27 cellular contexts compared by ENCODE assay signal in genomic region chr2:23654756-23655155, GRCh38.
"Had no signal": no experiment of that assay in that cellular context is flagged by ENCODE, and none has a peak within 500 bp of the region (broad histone marks: within the 10 kb centered on the region; RNA-seq: fewer than 3 reads in every experiment).

No MANE protein-coding gene starts in this region.

- FAIRE-seq: frontal cortex, pancreas, small intestine had no signal

- H3K27ac Mint-ChIP-seq: immature natural killer cell; memory B cell; mesothelial cell of epicardium; natural killer cell treated with Interleukin-12 subunit alpha and Interleukin-12 subunit beta and Interleukin-15 and Interleukin-18, amount 100 ng/mL, for 72 hours; stimulated activated effector memory CD8-positive, alpha-beta T cell treated with anti-CD3 and anti-CD28 coated beads, Interleukin-12 subunit alpha, Interleukin-12 subunit beta, amount 100 ng/mL, for 72 hours had no signal

- H3K4me3 Mint-ChIP-seq: immature natural killer cell; memory B cell; mesothelial cell of epicardium; naive B cell; natural killer cell treated with Interleukin-12 subunit alpha and Interleukin-12 subunit beta and Interleukin-15 and Interleukin-18, amount 100 ng/mL, for 72 hours; neural crest cell; stimulated activated effector memory CD8-positive, alpha-beta T cell treated with anti-CD3 and anti-CD28 coated beads, Interleukin-12 subunit alpha, Interleukin-12 subunit beta, amount 100 ng/mL, for 72 hours had no signal

- ATAC-seq: left ventricle myocardium superior; lower lobe of right lung; mucosa of descending colon; natural killer cell treated with Interleukin-12 subunit alpha and Interleukin-12 subunit beta and Interleukin-15 and Interleukin-18, amount 100 ng/mL, for 72 hours; pancreas; right lobe of liver; stimulated activated effector memory CD8-positive, alpha-beta T cell treated with anti-CD3 and anti-CD28 coated beads, Interleukin-12 subunit alpha, Interleukin-12 subunit beta, amount 100 ng/mL, for 72 hours had no signal

- H3K4me3 ChIP-seq: esophagus squamous epithelium, lower lobe of right lung, mucosa of descending colon, pancreas, right lobe of liver, stomach, thyroid gland, vagina had no signal

- H3K36me3 Mint-ChIP-seq: immature natural killer cell; naive B cell; natural killer cell treated with Interleukin-12 subunit alpha and Interleukin-12 subunit beta and Interleukin-15 and Interleukin-18, amount 100 ng/mL, for 72 hours; stimulated activated effector memory CD8-positive, alpha-beta T cell treated with anti-CD3 and anti-CD28 coated beads, Interleukin-12 subunit alpha, Interleukin-12 subunit beta, amount 100 ng/mL, for 72 hours had no signal

- H3K4me1 ChIP-seq: lower lobe of right lung, pancreas, right lobe of liver, stomach, vagina had no signal

- H3K9me3 Mint-ChIP-seq: immature natural killer cell; memory B cell; mesothelial cell of epicardium; naive B cell; natural killer cell treated with Interleukin-12 subunit alpha and Interleukin-12 subunit beta and Interleukin-15 and Interleukin-18, amount 100 ng/mL, for 72 hours; neural crest cell; stimulated activated effector memory CD8-positive, alpha-beta T cell treated with anti-CD3 and anti-CD28 coated beads, Interleukin-12 subunit alpha, Interleukin-12 subunit beta, amount 100 ng/mL, for 72 hours had no signal

- H3K27me3 ChIP-seq: esophagus squamous epithelium, pancreas, right lobe of liver, stomach, thyroid gland, vagina had no signal

- H3K36me3 ChIP-seq: lower lobe of right lung, neutrophil, pancreas, right lobe of liver, thyroid gland, vagina had no signal

- H3K27me3 Mint-ChIP-seq: natural killer cell treated with Interleukin-12 subunit alpha and Interleukin-12 subunit beta and Interleukin-15 and Interleukin-18, amount 100 ng/mL, for 72 hours had no signal

- H3K9me3 ChIP-seq: esophagus squamous epithelium, lower lobe of right lung, mucosa of descending colon, neutrophil, pancreas, right lobe of liver, thyroid gland, vagina had no signal

- H3K4me1 Mint-ChIP-seq: memory B cell had no signal

- H3K27ac ChIP-seq: esophagus squamous epithelium, lower lobe of right lung, neutrophil, pancreas, right lobe of liver, stomach, thyroid gland, vagina had no signal

- DNase-seq: cortex of kidney; esophagus squamous epithelium; hypothalamus; immature natural killer cell; islet precursor cell; left ventricle myocardium superior; lower lobe of right lung; mucosa of descending colon; naive B cell; pancreas; retina; right lobe of liver; small intestine; stimulated activated CD4-positive, alpha-beta T cell treated with anti-CD3 and anti-CD28 coated beads, Interleukin-15, amount 100 ng/mL, for 24 hours; stimulated activated CD4-positive, alpha-beta T cell treated with anti-CD3 and anti-CD28 coated beads, Interleukin-2, amount 100 ng/mL, for 48 hours; stimulated activated naive CD4-positive, alpha-beta T cell treated with Interleukin-2 at 50 U/mL for 16 hours; stomach; thyroid gland; trophoblast cell had no signal
